10 cellular contexts compared by ENCODE assay signal in genomic region chr11:110196241-110196754, GRCh38.
DNase-seq lines count a peak whose midpoint lies in the region; ATAC-seq and TF ChIP-seq lines count a peak whose summit lies in the region.
"Had no signal": no experiment of that assay in that cellular context is flagged by ENCODE, and none has a peak within 500 bp of the region (broad histone marks: within the 10 kb centered on the region; RNA-seq: fewer than 3 reads in every experiment).

No MANE protein-coding gene starts in this region.

- H3K27ac ChIP-seq in foreskin keratinocyte (no peak overlapping the region), upper lobe of right lung (no peak overlapping the region), prostate gland (no peak overlapping the region)

- intact Hi-C loops in upper lobe of right lung (cut with DNase I) (loop anchor here (5.0 kb wide), 1 partner anchor 176 kb away; no protein-coding TSS in a partner anchor), prostate gland (cut with DNase I) (loop anchor here (10.0 kb wide), 2 partner anchors 251 to 839 kb away; no protein-coding TSS in a partner anchor)

- H3K4me1 ChIP-seq in foreskin keratinocyte (peaks cover 17% of the 10 kb centered on the region), upper lobe of right lung (no peaks in the 10 kb centered on the region), prostate gland (replicated peaks) (no peaks in the 10 kb centered on the region)

- WGBS in prostate gland = 87% methylated on average over 5 of the region's 5 CpGs

- H3K9me3 ChIP-seq in upper lobe of right lung (no peaks in the 10 kb centered on the region), prostate gland (no peaks in the 10 kb centered on the region)
- H3K9me3 ChIP-seq: adrenal gland had no signal

- TF ChIP-seq POLR2A in prostate gland (IDR thresholded peaks at IDR 0.05) = no peak

- H3K4me3 ChIP-seq in upper lobe of right lung = no peak overlapping the region
- no peak overlapping the region for H3K4me3 ChIP-seq in prostate gland
- H3K4me3 ChIP-seq: adrenal gland had no signal

- no peak for TF ChIP-seq CTCF in foreskin keratinocyte (conservative IDR thresholded peaks at IDR 0.05)
- TF ChIP-seq CTCF in upper lobe of right lung (IDR thresholded peaks at IDR 0.05) = no peak
- no peak for TF ChIP-seq CTCF in prostate gland (IDR thresholded peaks at IDR 0.05)

- no peaks in the 10 kb centered on the region for H3K27me3 ChIP-seq in foreskin keratinocyte
- no peaks in the 10 kb centered on the region for H3K27me3 ChIP-seq in upper lobe of right lung
- H3K27me3 ChIP-seq in prostate gland (replicated peaks; ENCODE audit: insufficient read depth) = no peaks in the 10 kb centered on the region
- H3K27me3 ChIP-seq: adrenal gland had no signal

- DNase-seq in HCEC 1CT = peak; percentile 95
- peak; percentile 56 to 87 for DNase-seq in SW 1271 (lab: John Stamatoyannopoulos, UW)
- DNase-seq in foreskin keratinocyte = peak; percentile 92 to 96
- no peak for DNase-seq in upper lobe of right lung
- no peak for DNase-seq in HUDEP-2 (lab: John Stamatoyannopoulos, UW; ENCODE audit: unreplicated experiment in 76 of 76)
- DNase-seq in prostate gland (ENCODE audit: low spot score) = no peak
- DNase-seq: activated CD8-positive, alpha-beta T cell treated with anti-CD3 and anti-CD28 coated beads, Interleukin-2, amount 10 ng/mL, durations not matched to agents 7 days and 5 days; erythroblast had no signal

- peak; percentile 92 for ATAC-seq in foreskin keratinocyte
- peak; percentile 37 for ATAC-seq in upper lobe of right lung
- ATAC-seq in HG03457 (IDR thresholded peaks at IDR 0.05; ENCODE audit: unreplicated experiment) = no peak
- ATAC-seq: activated CD8-positive, alpha-beta T cell treated with anti-CD3 and anti-CD28 coated beads, Interleukin-2, amount 10 ng/mL, durations not matched to agents 7 days and 5 days had no signal

- H3K36me3 ChIP-seq in upper lobe of right lung (no peaks in the 10 kb centered on the region), prostate gland (no peaks in the 10 kb centered on the region)
- H3K36me3 ChIP-seq: adrenal gland had no signal

Comparison
In these comparisons a context has a peak if more than half of its experiments do, and no peak if none do; other contexts are left out.
1. DNase-seq: peak in HCEC 1CT (single experiment), SW 1271 (2 of 2) and foreskin keratinocyte (2 of 2); none in upper lobe of right lung (single experiment), HUDEP-2 (0 of 76) and prostate gland (single experiment).